In the genomic region with DNA sequence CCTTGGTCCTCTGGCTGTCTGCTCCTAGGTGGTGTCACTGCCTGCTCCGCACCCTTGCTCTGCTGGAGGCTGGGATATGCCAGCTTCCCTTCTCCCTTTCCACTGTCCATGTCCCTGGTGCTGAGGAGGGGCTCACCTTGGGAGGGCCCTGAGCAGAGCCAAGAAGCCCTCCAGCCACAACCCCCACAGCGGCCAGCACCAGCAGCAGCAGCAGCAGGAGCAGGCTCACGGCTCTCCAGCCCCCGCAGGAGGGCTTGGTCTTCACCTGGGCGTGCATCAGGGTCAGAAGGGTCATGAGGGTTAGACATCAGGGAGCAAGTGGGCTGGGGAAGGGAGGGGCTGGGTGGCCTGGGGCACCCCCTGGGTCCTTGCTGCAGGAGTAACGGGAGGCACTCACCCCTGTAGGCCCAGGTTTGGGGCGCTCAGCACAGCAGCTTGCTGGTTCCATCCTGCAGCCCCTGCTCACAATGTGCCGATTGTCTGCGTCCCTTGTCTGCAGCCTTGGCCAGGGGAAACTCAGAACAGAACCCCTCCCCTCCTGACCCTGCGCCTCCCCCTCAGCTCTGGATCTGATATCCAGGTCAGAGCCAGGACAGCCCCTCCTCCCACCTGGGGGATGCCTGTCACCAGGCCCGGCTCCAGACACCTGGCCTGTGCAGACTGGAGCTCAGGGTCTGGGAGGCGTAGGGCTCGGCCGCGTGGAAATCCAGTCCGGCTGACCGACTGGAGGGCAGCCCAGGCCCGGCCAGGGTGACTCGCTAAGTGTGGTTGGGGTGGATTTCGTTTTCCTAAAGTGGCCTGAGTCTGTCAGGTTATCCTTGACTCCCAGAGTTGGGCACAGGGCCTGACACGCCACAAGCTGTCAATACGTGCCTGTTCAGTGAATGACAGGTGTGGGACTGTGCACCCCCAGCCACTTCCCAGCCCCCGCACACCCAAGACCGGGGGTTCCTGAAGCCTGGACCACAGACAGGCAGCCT, we compare ENCODE assay signal across 12 cellular contexts. TPM values are rescaled to one million over a fixed set of nuclear protein-coding genes. Genes with fewer than 3 reads are reported as not detected.
A peak's percentile ranks its signal among the peaks of the same experiment; 100 is the strongest.
DNase-seq lines count a peak whose midpoint lies in the region; ATAC-seq, FAIRE-seq and TF ChIP-seq lines count a peak whose summit lies in the region.
"Had no signal": no experiment of that assay in that cellular context is flagged by ENCODE, and none has a peak within 500 bp of the region (broad histone marks: within the 10 kb centered on the region; RNA-seq: fewer than 3 reads in every experiment).

A gene (minus strand): TSS at position 478 of the 980 bp plus-strand sequence. CDS start 30 bp downstream, at position 448.

- H3K27ac ChIP-seq in A549 = peak within 1 kb of the TSS in 1 of 2 experiments; percentile 20; a peak in 1 of 6 replicates
- H3K27ac ChIP-seq in GM23338 (ENCODE audit: low read depth) = no peak within 1 kb of the TSS
- peak within 1 kb of the TSS; percentile 36 for H3K27ac ChIP-seq in mesodermal cell (ENCODE audit: low read depth, low read length, severe bottlenecking)

- peaks cover 24% of the 10 kb centered on the region for H3K27me3 Mint-ChIP-seq in GM23338 (ENCODE audit: insufficient read depth, low read depth, poor library complexity)
- H3K27me3 Mint-ChIP-seq in activated T-helper 1 cell treated with anti-CD3 and anti-CD28 coated beads, Interleukin-12 subunit alpha, Interleukin-12 subunit beta, Interleukin-2, Interleukin-4 antibody, amounts not matched to agents 30 ng/mL and 10 ng/mL and 1 ng/mL, durations not matched to agents 14 hours and 24 hours and 36 hours (ENCODE audit: insufficient read depth) = no peaks in the 10 kb centered on the region
- H3K27me3 Mint-ChIP-seq: effector memory CD8-positive, alpha-beta T cell had no signal

- no peak within 1 kb of the TSS for H2AFZ ChIP-seq in GM23338

- peak within 1 kb of the TSS; percentile 77 for H3K27ac Mint-ChIP-seq in GM23338
- H3K27ac Mint-ChIP-seq in activated T-helper 1 cell treated with anti-CD3 and anti-CD28 coated beads, Interleukin-12 subunit alpha, Interleukin-12 subunit beta, Interleukin-2, Interleukin-4 antibody, amounts not matched to agents 30 ng/mL and 10 ng/mL and 1 ng/mL, durations not matched to agents 14 hours and 24 hours and 36 hours = no peak within 1 kb of the TSS
- H3K27ac Mint-ChIP-seq: effector memory CD8-positive, alpha-beta T cell had no signal

- 75% methylated on average over 14 of the region's 24 CpGs for WGBS in A549 (ENCODE audit: missing lambda C conversion rate)
- 86 to 91% methylated on average over 14 to 21 of the region's 24 CpGs for WGBS in mesodermal cell (ENCODE audit: insufficient coverage in 2 of 2), 2 experiments

- TF ChIP-seq RAD21 in A549 (conservative IDR thresholded peaks at IDR 0.05 in 1 of 2, IDR thresholded peaks at IDR 0.05 in 1 of 2) = no peak

- no peak for TF ChIP-seq CTCF in A549 (IDR thresholded peaks at IDR 0.05)
- no peak for TF ChIP-seq CTCF in GM23338 (conservative IDR thresholded peaks at IDR 0.05; ENCODE audit: low read depth in 2 of 2)

- no peak for TF ChIP-seq EP300 in A549 (IDR thresholded peaks at IDR 0.05)

- CTCF ChIA-PET in A549 (lab: Yijun Ruan, JAX) = interaction anchor here (0.8 to 4.8 kb wide), 2 partner anchors 16 kb away, joined by 6 to 28 read pairs; no protein-coding TSS in a partner anchor

- peaks cover 31% of the 10 kb centered on the region for H3K4me1 ChIP-seq in A549
- peaks cover 10% of the 10 kb centered on the region; the same call in 1 of the 2 replicates for H3K4me1 ChIP-seq in GM23338 (ENCODE audit: insufficient read depth)
- H3K4me1 ChIP-seq in mesodermal cell (ENCODE audit: control insufficient read depth, insufficient read depth, low read length, poor library complexity, severe bottlenecking) = peaks cover 18% of the 10 kb centered on the region

- no peaks in the 10 kb centered on the region for H3K27me3 ChIP-seq in GM23338 (ENCODE audit: insufficient read depth)
- H3K27me3 ChIP-seq: pancreas had no signal

- TF ChIP-seq POLR2A in A549 (IDR thresholded peaks at IDR 0.05; ENCODE audit: low read length) = no peak; the same call in 1 of the 2 replicates

- no peak for ATAC-seq in A549
- ATAC-seq in GM23338 = no peak
- ATAC-seq in HG03135 (IDR thresholded peaks at IDR 0.05; ENCODE audit: unreplicated experiment) = no peak
- ATAC-seq in GM21515 (IDR thresholded peaks at IDR 0.05; ENCODE audit: unreplicated experiment) = no peak
- ATAC-seq: effector memory CD8-positive, alpha-beta T cell; pancreas had no signal

- peak within 1 kb of the TSS; percentile 52; the same call in 1 of the 3 replicates for H3K4me3 Mint-ChIP-seq in GM23338
- H3K4me3 Mint-ChIP-seq in activated T-helper 1 cell treated with anti-CD3 and anti-CD28 coated beads, Interleukin-12 subunit alpha, Interleukin-12 subunit beta, Interleukin-2, Interleukin-4 antibody, amounts not matched to agents 30 ng/mL and 10 ng/mL and 1 ng/mL, durations not matched to agents 14 hours and 24 hours and 36 hours = peak within 1 kb of the TSS; percentile 87

- FAIRE-seq in A549 (lab: Jason Lieb, UNC) = no peak
- FAIRE-seq: pancreas had no signal

- H3K4me3 ChIP-seq in A549 (no peak within 1 kb of the TSS), GM23338 (no peak within 1 kb of the TSS), mesodermal cell (ENCODE audit: extremely low read depth, insufficient read depth, low read length, poor library complexity, severe bottlenecking) (no peak within 1 kb of the TSS)
- H3K4me3 ChIP-seq: pancreas had no signal

- peaks cover 32% of the 10 kb centered on the region; the same call in 1 of the 2 replicates for H3F3A ChIP-seq in GM23338 (replicated peaks; ENCODE audit: low read depth)

- intact Hi-C loops in activated T-helper 1 cell treated with anti-CD3 and anti-CD28 coated beads, Interleukin-12 subunit alpha, Interleukin-12 subunit beta, Interleukin-2, Interleukin-4 antibody, amounts not matched to agents 30 ng/mL and 10 ng/mL and 1 ng/mL, durations not matched to agents 14 hours and 24 hours and 36 hours (cut with micrococcal nuclease) = loop anchor here (10.0 kb wide), 1 partner anchor 134 kb away; a partner anchor contains a TSS

- H3K4me2 ChIP-seq in A549 = no peak within 1 kb of the TSS
- H3K4me2 ChIP-seq in GM23338 = no peak within 1 kb of the TSS

- DNase-seq in A549 (ENCODE audit: low read depth in 1 of 2, low spot score in 1 of 2) (no peak), GM23338 (ENCODE audit: low spot score) (peak; percentile 58), DMS53 (lab: John Stamatoyannopoulos, UW) (no peak), midbrain (lab: John Stamatoyannopoulos, UW) (no peak)
- DNase-seq in activated T-helper 1 cell treated with anti-CD3 and anti-CD28 coated beads, Interleukin-12 subunit alpha, Interleukin-12 subunit beta, Interleukin-2, Interleukin-4 antibody, amounts not matched to agents 30 ng/mL and 10 ng/mL and 1 ng/mL, durations not matched to agents 14 hours and 24 hours and 36 hours (ENCODE audit: low spot score) = no peak
- DNase-seq: activated effector memory CD4-positive, alpha-beta T cell treated with anti-CD3 and anti-CD28 coated beads, Interleukin-2, amount 50 U/mL, for 16 hours; effector memory CD8-positive, alpha-beta T cell; NCI-H524 treated with DMSO at 0.1 percent for 48 hours had no signal

- peaks cover 26% of the 10 kb centered on the region for H3K4me1 Mint-ChIP-seq in GM23338
- H3K4me1 Mint-ChIP-seq in activated T-helper 1 cell treated with anti-CD3 and anti-CD28 coated beads, Interleukin-12 subunit alpha, Interleukin-12 subunit beta, Interleukin-2, Interleukin-4 antibody, amounts not matched to agents 30 ng/mL and 10 ng/mL and 1 ng/mL, durations not matched to agents 14 hours and 24 hours and 36 hours (ENCODE audit: low read depth) = peaks cover 29% of the 10 kb centered on the region

- H3K9me2 ChIP-seq in GM23338 (ENCODE audit: insufficient read depth) = no peaks in the 10 kb centered on the region

- H3K79me2 ChIP-seq in GM23338 (replicated peaks; ENCODE audit: insufficient read depth) = peaks cover 16% of the 10 kb centered on the region

- H4K20me1 ChIP-seq in GM23338 (replicated peaks; ENCODE audit: insufficient read depth) = peaks cover 18% of the 10 kb centered on the region

- 0 out of 2 replicates have a peak, but pooled peaks cover 5% of the 10 kb centered on the region for H3K36me3 ChIP-seq in GM23338 (ENCODE audit: insufficient read depth)
- peaks cover 55% of the 10 kb centered on the region for H3K36me3 ChIP-seq in mesodermal cell (ENCODE audit: control insufficient read depth, insufficient read depth, low read length)

- POLR2A ChIA-PET in A549 (lab: Yijun Ruan, JAX) = interaction anchor here (1.8 kb wide), 1 partner anchor 55 kb away, joined by 8 read pairs; a partner anchor contains a TSS

- H3K36me3 Mint-ChIP-seq in GM23338 (ENCODE audit: low read depth) = peaks cover 35% of the 10 kb centered on the region
- peaks cover 24% of the 10 kb centered on the region for H3K36me3 Mint-ChIP-seq in activated T-helper 1 cell treated with anti-CD3 and anti-CD28 coated beads, Interleukin-12 subunit alpha, Interleukin-12 subunit beta, Interleukin-2, Interleukin-4 antibody, amounts not matched to agents 30 ng/mL and 10 ng/mL and 1 ng/mL, durations not matched to agents 14 hours and 24 hours and 36 hours (ENCODE audit: low read depth)

- no peaks in the 10 kb centered on the region; the same call in 2 of the 3 replicates for H3K9me3 Mint-ChIP-seq in GM23338
- no peaks in the 10 kb centered on the region for H3K9me3 Mint-ChIP-seq in activated T-helper 1 cell treated with anti-CD3 and anti-CD28 coated beads, Interleukin-12 subunit alpha, Interleukin-12 subunit beta, Interleukin-2, Interleukin-4 antibody, amounts not matched to agents 30 ng/mL and 10 ng/mL and 1 ng/mL, durations not matched to agents 14 hours and 24 hours and 36 hours
- H3K9me3 Mint-ChIP-seq: effector memory CD8-positive, alpha-beta T cell had no signal

- no peaks in the 10 kb centered on the region for H3K9me3 ChIP-seq in A549
- H3K9me3 ChIP-seq in mesodermal cell (ENCODE audit: control insufficient read depth, low read length) = no peaks in the 10 kb centered on the region
- H3K9me3 ChIP-seq: pancreas had no signal

TF ChIP-seq in A549, 52 proteins besides CTCF, POLR2A, EP300 and RAD21 (continues in another document):
- peak in 1 of 2 experiments; percentile 15; a peak in 1 of 5 replicates for TF ChIP-seq JUN (IDR thresholded peaks at IDR 0.05)

TF ChIP-seq in GM23338, 12 proteins besides CTCF, POLR2A, EP300 and RAD21 (continues in another document):
- TF ChIP-seq NANOG (IDR thresholded peaks at IDR 0.05; ENCODE audit: borderline replicate concordance) = no peak

RNA-seq across cellular contexts. Expression of the gene that starts here (rescaled TPM):
- polyA plus RNA-seq in A549 (2011; rRNA removed) (2.0 and 3.1 TPM in 2 replicates), A549 (2017; fragmentation: RNase III; extraction: RNeasy Plus Mini Kit Qiagen cat#74134 plus additional on column Dnase treatment) (7.4 to 11.6 TPM (median 9.1 TPM) in 3 replicates), GM23338 (2016; fragmentation: Nextera tagmentation; extraction: Ambion mirVana) (4.8 and 6.3 TPM in 2 replicates)
- polyA plus RNA-seq in A549 (2012; cell fraction: cytosol; rRNA removed) = 6.3 TPM in 2 replicates
- polyA plus RNA-seq in A549 (2012; cell fraction: nucleus; rRNA removed) = 65.9 and 71.3 TPM in 2 replicates
- polyA minus RNA-seq in A549 (2011; rRNA and poly(A)+ RNA removed) = 0.54 and 1.9 TPM in 2 replicates
- 3.8 and 5.3 TPM in 2 replicates for total RNA-seq in GM23338 (2014; rRNA removed; shearing (Covaris generic))
- 24.7 and 25.1 TPM in 2 replicates for total RNA-seq in activated T-helper 1 cell treated with anti-CD3 and anti-CD28 coated beads, Interleukin-12 subunit alpha, Interleukin-12 subunit beta, Interleukin-2, Interleukin-4 antibody, amounts not matched to agents 30 ng/mL and 10 ng/mL and 1 ng/mL, durations not matched to agents 14 hours and 24 hours and 36 hours
- 12.2 TPM for polyA plus RNA-seq in mesodermal cell (2013, experiment 1 of 2)
- polyA plus RNA-seq in mesodermal cell (2013, experiment 2 of 2) = 11.9 TPM
